In genomic region chr12:71027835-71028234, GRCh38 we compare ENCODE assay signal across 28 cellular contexts.
"Had no signal": no experiment of that assay in that cellular context is flagged by ENCODE, and none has a peak within 500 bp of the region (broad histone marks: within the 10 kb centered on the region; RNA-seq: fewer than 3 reads in every experiment).

No MANE protein-coding gene starts in this region.

- H3K4me3 ChIP-seq: heart right ventricle, left ventricle myocardium inferior, lung, ovary, skin epidermis, stomach, testis, tibial artery, upper lobe of right lung had no signal

- H3K36me3 Mint-ChIP-seq: immature natural killer cell; mesothelial cell of epicardium; naive B cell; natural killer cell; stimulated activated naive B cell treated with anti-CD40 and anti-IgM and Interleukin-4, amounts not matched to agents 10 μg/mL and 1 μg/mL and 100 μg/mL, for 72 hours had no signal

- H3K27ac Mint-ChIP-seq: immature natural killer cell; mesothelial cell of epicardium; natural killer cell; nephron progenitor cell; progenitor cell of endocrine pancreas; stimulated activated naive B cell treated with anti-CD40 and anti-IgM and Interleukin-4, amounts not matched to agents 10 μg/mL and 1 μg/mL and 100 μg/mL, for 72 hours had no signal

- H3K9me3 Mint-ChIP-seq: mesothelial cell of epicardium; naive B cell; nephron progenitor cell; stimulated activated naive B cell treated with anti-CD40 and anti-IgM and Interleukin-4, amounts not matched to agents 10 μg/mL and 1 μg/mL and 100 μg/mL, for 72 hours had no signal

- H3K4me1 ChIP-seq: heart right ventricle, left ventricle myocardium inferior, stomach, testis, tibial artery, upper lobe of right lung had no signal

- H3K4me3 Mint-ChIP-seq: immature natural killer cell; mesothelial cell of epicardium; naive B cell; natural killer cell; nephron progenitor cell; stimulated activated naive B cell treated with anti-CD40 and anti-IgM and Interleukin-4, amounts not matched to agents 10 μg/mL and 1 μg/mL and 100 μg/mL, for 72 hours had no signal

- H3K36me3 ChIP-seq: heart right ventricle, left ventricle myocardium inferior, ovary, stomach, tibial artery, upper lobe of right lung had no signal

- H3K4me1 Mint-ChIP-seq: immature natural killer cell; naive B cell; natural killer cell; stimulated activated naive B cell treated with anti-CD40 and anti-IgM and Interleukin-4, amounts not matched to agents 10 μg/mL and 1 μg/mL and 100 μg/mL, for 72 hours had no signal

- H3K27ac ChIP-seq: heart right ventricle, left ventricle myocardium inferior, ovary, skin epidermis, stomach, testis, tibial artery, upper lobe of right lung had no signal

- DNase-seq: heart right ventricle; hippocampal formation; immature natural killer cell; kidney; left colon; left ventricle myocardium inferior; mesendoderm; naive B cell; natural killer cell; nephron progenitor cell; ovary; right cardiac atrium; stimulated activated CD4-positive, alpha-beta T cell treated with anti-CD3 and anti-CD28 coated beads, Interleukin-12 subunit alpha, Interleukin-12 subunit beta, amount 100 ng/mL, for 4 hours; stimulated activated CD4-positive, alpha-beta T cell treated with anti-CD3 and anti-CD28 coated beads, Interleukin-15, amount 100 ng/mL, for 24 hours; stimulated activated CD4-positive, alpha-beta T cell treated with anti-CD3 and anti-CD28 coated beads, Interleukin-2, amount 100 ng/mL, for 24 hours; stimulated activated CD4-positive, alpha-beta T cell treated with anti-CD3 and anti-CD28 coated beads, Interleukin-4, amount 100 ng/mL, for 1 hour; stimulated activated naive B cell treated with anti-CD40 and anti-IgM and Interleukin-4, amounts not matched to agents 10 μg/mL and 1 μg/mL and 100 μg/mL, for 72 hours; stimulated activated naive CD8-positive, alpha-beta T cell treated with anti-CD3 and anti-CD28 coated beads, Interleukin-15, Interleukin-2, amounts not matched to agents 100 U/mL and 50 U/mL, for 24 hours; stomach; testis; tibial artery; trophoblast cell; upper lobe of right lung had no signal

- H3K9me3 ChIP-seq: heart right ventricle, left ventricle myocardium inferior, ovary, stomach, testis, tibial artery, upper lobe of right lung had no signal

- H3K27me3 ChIP-seq: heart right ventricle, ovary, stomach, testis, tibial artery, upper lobe of right lung had no signal

- ATAC-seq: heart right ventricle; left colon; natural killer cell; right cardiac atrium; sciatic nerve; stimulated activated naive B cell treated with anti-CD40 and anti-IgM and Interleukin-4, amounts not matched to agents 10 μg/mL and 1 μg/mL and 100 μg/mL, for 72 hours; stimulated activated naive CD8-positive, alpha-beta T cell treated with anti-CD3 and anti-CD28 coated beads, Interleukin-15, Interleukin-2, amounts not matched to agents 100 U/mL and 50 U/mL, for 24 hours; upper lobe of right lung had no signal

- H3K27me3 Mint-ChIP-seq: naive B cell; progenitor cell of endocrine pancreas; stimulated activated naive B cell treated with anti-CD40 and anti-IgM and Interleukin-4, amounts not matched to agents 10 μg/mL and 1 μg/mL and 100 μg/mL, for 72 hours had no signal
